In genomic region chr5:172556971-172557461, GRCh38 we compare ENCODE assay signal across 15 cellular contexts.
DNase-seq lines count a peak whose midpoint lies in the region; ATAC-seq and TF ChIP-seq lines count a peak whose summit lies in the region.
"Had no signal": no experiment of that assay in that cellular context is flagged by ENCODE, and none has a peak within 500 bp of the region (broad histone marks: within the 10 kb centered on the region; RNA-seq: fewer than 3 reads in every experiment).

No MANE protein-coding gene starts in this region.

- no peak for TF ChIP-seq EP300 in upper lobe of left lung (IDR thresholded peaks at IDR 0.05)

- H3K27ac ChIP-seq in right cardiac atrium (ENCODE audit: low read length) (peak overlapping the region; percentile 61), neural progenitor cell (no peak overlapping the region), upper lobe of left lung (peak overlapping the region in 3 of 4 donors; percentile 35 to 66 (median 35))
- H3K27ac ChIP-seq: BLaER1 treated with 17β-estradiol and CSF1 and Interleukin-3, amounts not matched to agents 10 nM and 100 nM had no signal

- no peak overlapping the region for H3K9ac ChIP-seq in neural progenitor cell
- H3K9ac ChIP-seq: BLaER1 treated with 17β-estradiol and CSF1 and Interleukin-3, amounts not matched to agents 10 nM and 100 nM had no signal

- H3K27ac Mint-ChIP-seq in neural progenitor cell (peak overlapping the region; percentile 89), CD14-positive monocyte (peak overlapping the region in 1 of 7 donors; percentile 9)
- no peak overlapping the region for H3K27ac Mint-ChIP-seq in activated CD4-positive, alpha-beta memory T cell treated with anti-CD3 and anti-CD28 coated beads for 36 hours
- H3K27ac Mint-ChIP-seq: activated CD8-positive, alpha-beta T cell treated with anti-CD3 and anti-CD28 coated beads, Interleukin-2, amount 10 ng/mL, durations not matched to agents 7 days and 5 days had no signal

- H3K4me3 Mint-ChIP-seq in neural progenitor cell, result peak overlapping the region; percentile 43
- no peak overlapping the region for H3K4me3 Mint-ChIP-seq in activated CD4-positive, alpha-beta memory T cell treated with anti-CD3 and anti-CD28 coated beads for 36 hours
- H3K4me3 Mint-ChIP-seq in CD14-positive monocyte, result no peak overlapping the region
- H3K4me3 Mint-ChIP-seq: activated CD8-positive, alpha-beta T cell treated with anti-CD3 and anti-CD28 coated beads, Interleukin-2, amount 10 ng/mL, durations not matched to agents 7 days and 5 days had no signal

- H3K9me3 Mint-ChIP-seq in neural progenitor cell, result peaks cover 2% of the 10 kb centered on the region
- H3K9me3 Mint-ChIP-seq in activated CD4-positive, alpha-beta memory T cell treated with anti-CD3 and anti-CD28 coated beads for 36 hours, result no peaks in the 10 kb centered on the region
- H3K9me3 Mint-ChIP-seq in CD14-positive monocyte, result peaks cover 0 to 1% (median 0%) of the 10 kb centered on the region in 7 donors

- H4K20me1 ChIP-seq in neural progenitor cell (ENCODE audit: low read depth), result no peaks in the 10 kb centered on the region
- H4K20me1 ChIP-seq: BLaER1 treated with 17β-estradiol and CSF1 and Interleukin-3, amounts not matched to agents 10 nM and 100 nM had no signal

- no peaks in the 10 kb centered on the region for H3K79me2 ChIP-seq in neural progenitor cell (ENCODE audit: low read depth)

- H2AFZ ChIP-seq in neural progenitor cell (replicated peaks), result no peak overlapping the region

- peaks cover 6% of the 10 kb centered on the region for H3F3A ChIP-seq in neural progenitor cell (ENCODE audit: low read depth)

- H3K27me3 Mint-ChIP-seq in neural progenitor cell (ENCODE audit: insufficient read depth, low read depth), result peaks cover 13% of the 10 kb centered on the region
- peaks cover 14% of the 10 kb centered on the region for H3K27me3 Mint-ChIP-seq in activated CD4-positive, alpha-beta memory T cell treated with anti-CD3 and anti-CD28 coated beads for 36 hours
- peaks cover 3 to 10% (median 10%) of the 10 kb centered on the region in 3 donors for H3K27me3 Mint-ChIP-seq in CD14-positive monocyte (ENCODE audit: low read depth in 3 of 3)

- H3K9me3 ChIP-seq in right cardiac atrium (ENCODE audit: control insufficient read depth, low read length) (no peaks in the 10 kb centered on the region), neural progenitor cell (ENCODE audit: low read depth) (no peaks in the 10 kb centered on the region), upper lobe of left lung (no peaks in the 10 kb centered on the region)
- H3K9me3 ChIP-seq: BLaER1 treated with 17β-estradiol and CSF1 and Interleukin-3, amounts not matched to agents 10 nM and 100 nM had no signal

- no peak for TF ChIP-seq POLR2A in upper lobe of left lung (IDR thresholded peaks at IDR 0.05)

- H3K4me3 ChIP-seq in choroid plexus epithelial cell (ENCODE audit: low read depth, low read length) (no peak overlapping the region), right cardiac atrium (ENCODE audit: low read length) (no peak overlapping the region), neural progenitor cell (no peak overlapping the region), upper lobe of left lung (no peak overlapping the region)
- H3K4me3 ChIP-seq: BLaER1 treated with 17β-estradiol and CSF1 and Interleukin-3, amounts not matched to agents 10 nM and 100 nM had no signal

- H3K4me1 ChIP-seq in right cardiac atrium (ENCODE audit: control insufficient read depth, insufficient read depth, low read length), result peaks cover 21% of the 10 kb centered on the region
- H3K4me1 ChIP-seq in neural progenitor cell, result peaks cover 38% of the 10 kb centered on the region
- H3K4me1 ChIP-seq in upper lobe of left lung, result peaks cover 5 to 23% (median 12%) of the 10 kb centered on the region in 4 donors

- CTCF ChIA-PET in activated CD4-positive, alpha-beta memory T cell treated with anti-CD3 and anti-CD28 coated beads for 36 hours (lab: Charles Lee), result interaction anchor here (1.3 kb wide), 1 partner anchor 138 kb away, joined by 4 read pairs; no protein-coding TSS in a partner anchor

- H3K27me3 ChIP-seq in right cardiac atrium (ENCODE audit: control insufficient read depth, insufficient read depth) (no peaks in the 10 kb centered on the region), neural progenitor cell (no peaks in the 10 kb centered on the region), upper lobe of left lung (no peaks in the 10 kb centered on the region)
- H3K27me3 ChIP-seq: BLaER1 treated with 17β-estradiol and CSF1 and Interleukin-3, amounts not matched to agents 10 nM and 100 nM had no signal

- WGBS in right cardiac atrium, result 21% methylated on average over 12 of the region's 12 CpGs
- 60% methylated on average over 7 to 12 of the region's 12 CpGs for WGBS in upper lobe of left lung, 2 donors

- peak overlapping the region; percentile 56 for H3K4me2 ChIP-seq in neural progenitor cell
- H3K4me2 ChIP-seq: BLaER1 treated with 17β-estradiol and CSF1 and Interleukin-3, amounts not matched to agents 10 nM and 100 nM had no signal

- TF ChIP-seq CTCF in choroid plexus epithelial cell (conservative IDR thresholded peaks at IDR 0.05; ENCODE audit: low read depth, low read length) (no peak), neural progenitor cell (IDR thresholded peaks at IDR 0.05) (no peak), upper lobe of left lung (IDR thresholded peaks at IDR 0.05) (peak in 1 of 6 experiments; percentile 16), CD14-positive monocyte (IDR thresholded peaks at IDR 0.05) (no peak)

- POLR2A ChIA-PET in activated CD4-positive, alpha-beta memory T cell treated with anti-CD3 and anti-CD28 coated beads for 36 hours (lab: Charles Lee), result no interaction called here

- intact Hi-C loops in right cardiac atrium (cut with DNase I) (loop anchor here in 1 of 4 donors (10.0 kb wide), 1 partner anchor 88 kb away; the partner anchor contains the start of gene NEURL1B), CD14-positive monocyte (cut with micrococcal nuclease) (no loop called here)
- intact Hi-C loops in activated CD4-positive, alpha-beta memory T cell treated with anti-CD3 and anti-CD28 coated beads for 36 hours (cut with micrococcal nuclease), result no loop called here

- ATAC-seq in right cardiac atrium, result peak; percentile 85 to 86
- peak; percentile 36 to 47 for ATAC-seq in upper lobe of left lung (ENCODE audit: low FRiP score in 2 of 2)
- ATAC-seq in GM18517 (IDR thresholded peaks at IDR 0.05; ENCODE audit: unreplicated experiment), result no peak
- ATAC-seq: activated CD8-positive, alpha-beta T cell treated with anti-CD3 and anti-CD28 coated beads, Interleukin-2, amount 10 ng/mL, durations not matched to agents 7 days and 5 days had no signal

- H3K36me3 ChIP-seq in neural progenitor cell (no peaks in the 10 kb centered on the region), upper lobe of left lung (no peaks in the 10 kb centered on the region)
- H3K36me3 ChIP-seq: BLaER1 treated with 17β-estradiol and CSF1 and Interleukin-3, amounts not matched to agents 10 nM and 100 nM had no signal

- DNase-seq in choroid plexus epithelial cell (ENCODE audit: low read depth) (peak; percentile 19), right cardiac atrium (peak; percentile 66 to 87 (median 86)), neural progenitor cell (ENCODE audit: low spot score) (peak; percentile 69), upper lobe of left lung (no peak), CD14-positive monocyte (ENCODE audit: low spot score) (no peak)
- DNase-seq in activated CD4-positive, alpha-beta memory T cell treated with anti-CD3 and anti-CD28 coated beads for 36 hours, result no peak
- no peak for DNase-seq in stimulated activated CD4-positive, alpha-beta T cell treated with anti-CD3 and anti-CD28 coated beads, Interleukin-4, amount 100 ng/mL, for 1 hour
- DNase-seq: activated CD8-positive, alpha-beta T cell treated with anti-CD3 and anti-CD28 coated beads, Interleukin-2, amount 10 ng/mL, durations not matched to agents 7 days and 5 days; activated effector memory CD4-positive, alpha-beta T cell treated with Interleukin-2 at 50 U/mL for 16 hours; DND-41; MV-4-11; NCI-H2171 treated with DMSO at 0.1 percent for 48 hours; stimulated activated CD8-positive, alpha-beta memory T cell treated with anti-CD3 and anti-CD28 coated beads, Interleukin-4, amount 100 ng/mL, for 48 hours had no signal

- H3K36me3 Mint-ChIP-seq in neural progenitor cell (no peaks in the 10 kb centered on the region), CD14-positive monocyte (no peaks in the 10 kb centered on the region)
- no peaks in the 10 kb centered on the region for H3K36me3 Mint-ChIP-seq in activated CD4-positive, alpha-beta memory T cell treated with anti-CD3 and anti-CD28 coated beads for 36 hours

- peaks cover 52% of the 10 kb centered on the region for H3K4me1 Mint-ChIP-seq in neural progenitor cell
- H3K4me1 Mint-ChIP-seq in activated CD4-positive, alpha-beta memory T cell treated with anti-CD3 and anti-CD28 coated beads for 36 hours (ENCODE audit: low read depth), result no peaks in the 10 kb centered on the region
- no peaks in the 10 kb centered on the region for H3K4me1 Mint-ChIP-seq in CD14-positive monocyte

Comparison
In these comparisons a context has a peak if more than half of its experiments do, and no peak if none do; other contexts are left out.
1. DNase-seq: peak in choroid plexus epithelial cell (single experiment), right cardiac atrium (3 of 3) and neural progenitor cell (single experiment); none in upper lobe of left lung (0 of 2), activated CD4-positive, alpha-beta memory T cell treated with anti-CD3 and anti-CD28 coated beads for 36 hours (single experiment), stimulated activated CD4-positive, alpha-beta T cell treated with anti-CD3 and anti-CD28 coated beads, Interleukin-4, amount 100 ng/mL, for 1 hour (single experiment) and CD14-positive monocyte (single experiment).